Comparison of ENCODE assay signal across 11 cellular contexts in the genomic region with DNA sequence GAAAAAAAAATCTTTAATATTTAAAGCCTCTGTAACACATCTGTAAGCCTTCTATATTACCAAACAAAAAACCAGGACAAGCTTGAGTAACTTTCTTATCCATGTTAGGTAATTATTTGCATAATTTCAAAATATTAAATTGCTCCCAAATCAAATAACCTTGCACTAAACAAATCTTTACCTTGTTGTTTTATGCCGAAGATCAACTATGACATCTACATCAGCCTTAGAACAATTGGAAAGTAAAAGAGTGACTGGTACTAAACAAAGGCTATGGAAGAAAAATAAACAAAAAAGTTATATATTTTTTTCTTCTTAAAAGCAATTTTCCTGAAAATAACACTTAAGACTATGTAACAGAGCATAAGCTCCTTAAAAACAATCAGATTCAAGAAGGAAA.
"Had no signal": no experiment of that assay in that cellular context is flagged by ENCODE, and none has a peak within 500 bp of the region (broad histone marks: within the 10 kb centered on the region; RNA-seq: fewer than 3 reads in every experiment).

No MANE protein-coding gene starts in this region.

- H2AFZ ChIP-seq: GM23248, GM23338 had no signal

- H3K9ac ChIP-seq: GM23248 had no signal

- H3K4me3 ChIP-seq: GM23248, GM23338, HAP-1 had no signal

- H3K9me3 ChIP-seq: HAP-1 had no signal

- H3K4me1 ChIP-seq: HAP-1 had no signal

- FAIRE-seq: H1, H54 had no signal

- H3K4me2 ChIP-seq: GM23338 had no signal

- ATAC-seq: GM23338, HCT116 had no signal

- DNase-seq: GM23248, GOT3, H7, H9, HCEC 1CT, HFFc6 had no signal

- H3K27ac ChIP-seq: GM23248 had no signal
